Comparison of ENCODE assay signal across 22 cellular contexts in genomic region chr5:96244696-96245095, GRCh38.
A peak's percentile ranks its signal among the peaks of the same experiment; 100 is the strongest.
DNase-seq lines count a peak whose midpoint lies in the region; ATAC-seq, FAIRE-seq and TF ChIP-seq lines count a peak whose summit lies in the region.
"Had no signal": no experiment of that assay in that cellular context is flagged by ENCODE, and none has a peak within 500 bp of the region (broad histone marks: within the 10 kb centered on the region; RNA-seq: fewer than 3 reads in every experiment).

No MANE protein-coding gene starts in this region.

- intact Hi-C loops in PC-3 (cut with micrococcal nuclease), result no loop called here

- no peaks in the 10 kb centered on the region for H3K9me3 ChIP-seq in SK-N-SH
- no peaks in the 10 kb centered on the region for H3K9me3 ChIP-seq in PC-3 (ENCODE audit: low read length)
- no peaks in the 10 kb centered on the region for H3K9me3 ChIP-seq in hepatocyte (ENCODE audit: low read depth)
- no peaks in the 10 kb centered on the region for H3K9me3 ChIP-seq in smooth muscle cell (replicated peaks; ENCODE audit: low read depth)

- H3K9me2 ChIP-seq in SK-N-SH, result no peaks in the 10 kb centered on the region
- no peaks in the 10 kb centered on the region for H3K9me2 ChIP-seq in PC-3 (replicated peaks; ENCODE audit: low read length)
- H3K9me2 ChIP-seq in hepatocyte (replicated peaks; ENCODE audit: insufficient read depth), result no peaks in the 10 kb centered on the region

- CTCF ChIA-PET in SK-N-SH (lab: Yijun Ruan, JAX) (no interaction called here), PC-3 (lab: Charles Lee) (no interaction called here)

- H3K4me2 ChIP-seq in SK-N-SH, result no peak overlapping the region
- peak overlapping the region; percentile 39; the same call in 1 of the 2 replicates for H3K4me2 ChIP-seq in PC-3 (ENCODE audit: low read length)
- H3K4me2 ChIP-seq in hepatocyte, result no peak overlapping the region
- peak overlapping the region; percentile 63 for H3K4me2 ChIP-seq in smooth muscle cell
- H3K4me2 ChIP-seq: BLaER1 treated with 17β-estradiol and CSF1 and Interleukin-3, amounts not matched to agents 10 nM and 100 nM; KMS-11 had no signal

- no peak for TF ChIP-seq CTCF in SK-N-SH (IDR thresholded peaks at IDR 0.05)
- no peak for TF ChIP-seq CTCF in PC-3 (conservative IDR thresholded peaks at IDR 0.05; ENCODE audit: low read depth, low read length)
- TF ChIP-seq CTCF in hepatocyte (IDR thresholded peaks at IDR 0.05; ENCODE audit: poor library complexity), result no peak
- TF ChIP-seq CTCF in smooth muscle cell (IDR thresholded peaks at IDR 0.05; ENCODE audit: borderline replicate concordance, insufficient read depth, poor library complexity, severe bottlenecking), result no peak
- TF ChIP-seq CTCF in D721Med (IDR thresholded peaks at IDR 0.05; ENCODE audit: insufficient read depth, missing control alignments), result no peak

- no peak for ATAC-seq in SK-N-SH treated with all-trans-retinoic acid at 6 μM for 48 hours
- no peak for ATAC-seq in PC-3
- no peak for ATAC-seq in GM21423 (IDR thresholded peaks at IDR 0.05; ENCODE audit: unreplicated experiment)

- 82% methylated on average over 2 of the region's 2 CpGs for WGBS in SK-N-SH (ENCODE audit: low lambda C conversion rate)
- 75% methylated on average over 2 of the region's 2 CpGs for WGBS in hepatocyte (ENCODE audit: low lambda C conversion rate, missing lambda C conversion rate)
- 78% methylated on average over 2 of the region's 2 CpGs for WGBS in smooth muscle cell (ENCODE audit: low lambda C conversion rate)

- POLR2A ChIA-PET in SK-N-SH (lab: Yijun Ruan, JAX) (no interaction called here), PC-3 (lab: Charles Lee; ENCODE audit: unreplicated experiment) (interaction anchor here (0.6 kb wide), 1 partner anchor 328 kb away, joined by 6 read pairs; no protein-coding TSS in a partner anchor)

- H3K36me3 ChIP-seq in SK-N-SH (replicated peaks in 1 of 2; ENCODE audit: control insufficient read depth in 1 of 2, insufficient read depth in 2 of 2, low read length in 1 of 2) (no peaks in the 10 kb centered on the region), PC-3 (ENCODE audit: low read depth, low read length) (no peaks in the 10 kb centered on the region), hepatocyte (replicated peaks; ENCODE audit: insufficient read depth, low read depth) (no peaks in the 10 kb centered on the region), smooth muscle cell (ENCODE audit: low read depth) (no peaks in the 10 kb centered on the region)
- H3K36me3 ChIP-seq: BLaER1 treated with 17β-estradiol and CSF1 and Interleukin-3, amounts not matched to agents 10 nM and 100 nM had no signal

- no peak for TF ChIP-seq EP300 in SK-N-SH (IDR thresholded peaks at IDR 0.05; ENCODE audit: borderline replicate concordance in 1 of 2, low read depth in 1 of 2, low read length in 1 of 2)

- H3K4me3 ChIP-seq in SK-N-SH (ENCODE audit: low read depth in 2 of 2, low read length in 1 of 2) (no peak overlapping the region), PC-3 (ENCODE audit: low read length) (no peak overlapping the region), hepatocyte (no peak overlapping the region), smooth muscle cell (no peak overlapping the region)
- H3K4me3 ChIP-seq: BLaER1 treated with 17β-estradiol and CSF1 and Interleukin-3, amounts not matched to agents 10 nM and 100 nM had no signal

- H3K9ac ChIP-seq in SK-N-SH (peak overlapping the region; percentile 15; the same call in 1 of the 2 replicates), PC-3 (ENCODE audit: low read length) (no peak overlapping the region), smooth muscle cell (ENCODE audit: low read depth) (no peak overlapping the region)
- H3K9ac ChIP-seq: BLaER1 treated with 17β-estradiol and CSF1 and Interleukin-3, amounts not matched to agents 10 nM and 100 nM; KMS-11 had no signal

- peak overlapping the region; percentile 66 to 74; a peak in 3 of 4 replicates for H3K27ac ChIP-seq in SK-N-SH (ENCODE audit: low read depth in 2 of 2, low read length in 1 of 2)
- no peak overlapping the region for H3K27ac ChIP-seq in PC-3 (ENCODE audit: low read length)
- peak overlapping the region; percentile 37 for H3K27ac ChIP-seq in hepatocyte
- H3K27ac ChIP-seq in smooth muscle cell (ENCODE audit: low read depth), result peak overlapping the region; percentile 49
- H3K27ac ChIP-seq: BLaER1 treated with 17β-estradiol and CSF1 and Interleukin-3, amounts not matched to agents 10 nM and 100 nM; KMS-11 had no signal

- no peaks in the 10 kb centered on the region for H3K27me3 ChIP-seq in SK-N-SH (ENCODE audit: insufficient read depth)
- no peaks in the 10 kb centered on the region for H3K27me3 ChIP-seq in PC-3 (ENCODE audit: low read length)
- no peaks in the 10 kb centered on the region for H3K27me3 ChIP-seq in hepatocyte
- H3K27me3 ChIP-seq in smooth muscle cell (ENCODE audit: low read depth), result no peaks in the 10 kb centered on the region
- H3K27me3 ChIP-seq: BLaER1 treated with 17β-estradiol and CSF1 and Interleukin-3, amounts not matched to agents 10 nM and 100 nM had no signal

- H3K79me2 ChIP-seq in SK-N-SH (ENCODE audit: insufficient read depth), result no peaks in the 10 kb centered on the region
- H3K79me2 ChIP-seq in PC-3 (ENCODE audit: low read length), result no peaks in the 10 kb centered on the region
- H3K79me2 ChIP-seq in hepatocyte, result no peaks in the 10 kb centered on the region
- H3K79me2 ChIP-seq in smooth muscle cell (ENCODE audit: low read depth), result no peaks in the 10 kb centered on the region

- H3F3A ChIP-seq in SK-N-SH (replicated peaks; ENCODE audit: insufficient read depth) (peaks cover 32% of the 10 kb centered on the region), PC-3 (ENCODE audit: low read length, unreplicated experiment) (no peaks in the 10 kb centered on the region), smooth muscle cell (ENCODE audit: low read depth) (peaks cover 9% of the 10 kb centered on the region)

- no peak for FAIRE-seq in D721Med (lab: Jason Lieb, UNC)
- FAIRE-seq: GM18507, HTR-8/SVneo had no signal

- no TSS peak for BruUV-seq in PC-3 (replicated peaks; lab: Mats Ljungman, UMichigan)

- DNase-seq in SK-N-SH (no peak), PC-3 (no peak), hepatocyte (ENCODE audit: low spot score) (no peak), smooth muscle cell (lab: John Stamatoyannopoulos, UW; ENCODE audit: unreplicated experiment) (no peak), D721Med (ENCODE audit: insufficient read length, low spot score) (no peak), GDM1 (lab: John Stamatoyannopoulos, UW) (no peak)
- DNase-seq: 8988T; DMS 273 treated with DMSO at 0.1 percent for 48 hours; HCEC 1CT; MM.1S; NCI-H1105; NCI-H1694 treated with DMSO at 0.1 percent for 48 hours; NCI-H345; NCI-H526 treated with DMSO at 0.1 percent for 48 hours; NK-92 treated with Interleukin-12 subunit alpha and Interleukin-12 subunit beta, amount 100 ng/mL, for 24 hours; SHP77 had no signal

- H3K4me1 ChIP-seq in SK-N-SH (ENCODE audit: control insufficient read depth in 1 of 2, insufficient read depth in 2 of 2, low read depth in 1 of 2, low read length in 1 of 2), result peaks cover 0 to 21% of the 10 kb centered on the region in 2 experiments; a peak in 3 of 4 replicates
- H3K4me1 ChIP-seq in PC-3 (ENCODE audit: insufficient read depth, low read length), result peaks cover 18% of the 10 kb centered on the region
- peaks cover 17% of the 10 kb centered on the region for H3K4me1 ChIP-seq in hepatocyte (ENCODE audit: insufficient read depth)
- peaks cover 40% of the 10 kb centered on the region for H3K4me1 ChIP-seq in smooth muscle cell (ENCODE audit: low read depth)

- TF ChIP-seq RAD21 in SK-N-SH (IDR thresholded peaks at IDR 0.05; ENCODE audit: low read length), result no peak

- H4K20me1 ChIP-seq in SK-N-SH (ENCODE audit: insufficient read depth) (no peaks in the 10 kb centered on the region), PC-3 (ENCODE audit: low read length) (no peaks in the 10 kb centered on the region), hepatocyte (ENCODE audit: insufficient read depth, poor library complexity, severe bottlenecking) (no peaks in the 10 kb centered on the region), smooth muscle cell (ENCODE audit: low read depth) (no peaks in the 10 kb centered on the region)
- H4K20me1 ChIP-seq: BLaER1 treated with 17β-estradiol and CSF1 and Interleukin-3, amounts not matched to agents 10 nM and 100 nM had no signal

- H2AFZ ChIP-seq in SK-N-SH (ENCODE audit: low read depth), result peak overlapping the region; percentile 44; the same call in 1 of the 2 replicates
- no peak overlapping the region for H2AFZ ChIP-seq in PC-3 (ENCODE audit: low read length)
- no peak overlapping the region for H2AFZ ChIP-seq in hepatocyte
- no peak overlapping the region for H2AFZ ChIP-seq in smooth muscle cell (ENCODE audit: low read depth)

TF ChIP-seq in SK-N-SH, 30 proteins besides CTCF, POLR2A, EP300 and RAD21 (continues in another document):
- no peak for TF ChIP-seq EZH2phosphoT487 (IDR thresholded peaks at IDR 0.05; ENCODE audit: borderline replicate concordance, low read depth)

TF ChIP-seq in SK-N-SH treated with all-trans-retinoic acid at 6 μM for 48 hours, 23 proteins besides CTCF, POLR2A, EP300 and RAD21 (continues in another document):
- TF ChIP-seq TOX (CRISPR knock-in tag; IDR thresholded peaks at IDR 0.05; ENCODE audit: borderline replicate concordance) (no peak), RARB (CRISPR knock-in tag; IDR thresholded peaks at IDR 0.05) (no peak), CREB5 (CRISPR knock-in tag; IDR thresholded peaks at IDR 0.05; ENCODE audit: low read depth) (no peak), ZC3H10 (CRISPR knock-in tag; IDR thresholded peaks at IDR 0.05) (no peak)

Comparison
In these comparisons a context has a peak if more than half of its experiments do, and no peak if none do; other contexts are left out.
1. H3K4me2 ChIP-seq: peak in PC-3 (single experiment) and smooth muscle cell (single experiment); none in SK-N-SH (single experiment) and hepatocyte (single experiment).